In the genomic region with DNA sequence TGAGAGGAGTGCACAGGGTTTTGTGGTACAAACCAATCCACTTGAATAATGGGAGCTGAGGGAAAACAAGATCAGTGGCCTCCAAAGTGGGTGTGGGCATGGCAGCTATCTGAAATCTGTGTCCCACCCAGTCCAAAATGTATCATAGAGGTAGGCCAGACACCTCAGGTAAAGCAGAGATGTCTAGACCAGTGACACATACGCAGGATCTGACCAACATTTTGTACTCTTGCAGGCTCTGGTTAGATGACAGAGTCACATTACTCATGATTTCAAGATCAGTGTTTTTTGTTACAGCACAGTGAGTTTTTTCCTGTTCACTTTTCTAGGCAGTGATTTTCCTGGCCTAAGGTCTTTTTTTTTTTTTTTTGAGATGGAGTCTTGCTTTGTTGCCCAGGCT, we compare ENCODE assay signal across 11 cellular contexts.
DNase-seq lines count a peak whose midpoint lies in the region; ATAC-seq, FAIRE-seq and TF ChIP-seq lines count a peak whose summit lies in the region.
"Had no signal": no experiment of that assay in that cellular context is flagged by ENCODE, and none has a peak within 500 bp of the region (broad histone marks: within the 10 kb centered on the region; RNA-seq: fewer than 3 reads in every experiment).

No MANE protein-coding gene starts in this region.

- dilution Hi-C loops in keratinocyte (cut with MboI; ENCODE audit: extremely low pct_ligation_motif_present, low sequenced_read_pairs): no loop called here

- TF ChIP-seq CTCF in heart left ventricle (IDR thresholded peaks at IDR 0.05) (no peak), keratinocyte (optimal IDR thresholded peaks at IDR 0.05 in 1 of 3, IDR thresholded peaks at IDR 0.05 in 1 of 3, conservative IDR thresholded peaks at IDR 0.05 in 1 of 3; ENCODE audit: extremely low read depth in 1 of 3, insufficient read depth in 2 of 3, low read length in 3 of 3) (no peak), transverse colon (IDR thresholded peaks at IDR 0.05) (no peak)

- peaks cover 14% of the 10 kb centered on the region for H3K36me3 Mint-ChIP-seq in activated T-cell treated with anti-CD3 and anti-CD28 coated beads, Interleukin-2, amount 50 U/mL, for 4 hours (ENCODE audit: insufficient read depth)

- no peak overlapping the region for H2AFZ ChIP-seq in keratinocyte (ENCODE audit: control insufficient read depth, low read length)

- H4K20me1 ChIP-seq in keratinocyte (ENCODE audit: control insufficient read depth, extremely low read depth, insufficient read depth, low read length): no peaks in the 10 kb centered on the region

- H3K9me1 ChIP-seq in keratinocyte (ENCODE audit: control insufficient read depth, extremely low read depth, insufficient read depth, low read length): no peaks in the 10 kb centered on the region

- H3K36me3 ChIP-seq in heart left ventricle (peaks cover 0 to 21% (median 0%) of the 10 kb centered on the region in 9 donors), keratinocyte (ENCODE audit: control insufficient read depth in 2 of 2, extremely low read depth in 1 of 2, insufficient read depth in 2 of 2, low read length in 2 of 2) (no peaks in the 10 kb centered on the region), transverse colon (no peaks in the 10 kb centered on the region)

- H3K4me1 Mint-ChIP-seq in activated T-cell treated with anti-CD3 and anti-CD28 coated beads, Interleukin-2, amount 50 U/mL, for 4 hours (ENCODE audit: low read depth): peaks cover 14% of the 10 kb centered on the region

- intact Hi-C loops in heart left ventricle (cut with DNase I) (no loop called here), Right ventricle myocardium inferior (cut with DNase I) (no loop called here), transverse colon (cut with DNase I; ENCODE audit: low total_unique reads) (no loop called here)

- no peaks in the 10 kb centered on the region for H3K9me3 Mint-ChIP-seq in activated T-cell treated with anti-CD3 and anti-CD28 coated beads, Interleukin-2, amount 50 U/mL, for 4 hours

- in situ Hi-C loops in transverse colon (cut with MboI; ENCODE audit: low pct_ligation_motif_present in 1 of 4, low pct_unique_long_range_greater_than_20kb in 1 of 4, low sequenced_read_pairs in 3 of 4): no loop called here

- H3K27me3 ChIP-seq in heart left ventricle (no peaks in the 10 kb centered on the region), keratinocyte (ENCODE audit: control insufficient read depth, extremely low read depth, insufficient read depth, low read length) (no peaks in the 10 kb centered on the region), transverse colon (no peaks in the 10 kb centered on the region)
- H3K27me3 ChIP-seq: BLaER1 treated with 17β-estradiol and CSF1 and Interleukin-3, amounts not matched to agents 10 nM and 100 nM had no signal

- TF ChIP-seq POLR2A in heart left ventricle (IDR thresholded peaks at IDR 0.05) (no peak), transverse colon (IDR thresholded peaks at IDR 0.05) (no peak)

- peaks cover 0 to 10% (median 0%) of the 10 kb centered on the region in 12 donors for H3K9me3 ChIP-seq in heart left ventricle
- H3K9me3 ChIP-seq in keratinocyte (ENCODE audit: control insufficient read depth, low read depth, low read length): no peaks in the 10 kb centered on the region
- H3K9me3 ChIP-seq in transverse colon: no peaks in the 10 kb centered on the region

- H3K4me3 ChIP-seq in heart left ventricle (no peak overlapping the region), keratinocyte (ENCODE audit: control insufficient read depth in 2 of 3, extremely low read depth in 1 of 3, insufficient read depth in 2 of 3, low read depth in 1 of 3, low read length in 3 of 3) (no peak overlapping the region), transverse colon (no peak overlapping the region)
- H3K4me3 ChIP-seq: BLaER1 treated with 17β-estradiol and CSF1 and Interleukin-3, amounts not matched to agents 10 nM and 100 nM had no signal

- H3K4me2 ChIP-seq in keratinocyte (ENCODE audit: control insufficient read depth, extremely low read depth, insufficient read depth, low read depth, low read length): peak overlapping the region; percentile 79

- no peak for DNase-seq in heart left ventricle
- no peak for DNase-seq in Right ventricle myocardium inferior (ENCODE audit: missing footprints)
- no peak for DNase-seq in activated T-cell treated with anti-CD3 and anti-CD28 coated beads, Interleukin-2, amount 50 U/mL, for 4 hours
- DNase-seq in keratinocyte (ENCODE audit: low read depth, low spot score): peak; percentile 88
- no peak for DNase-seq in transverse colon
- no peak for DNase-seq in stimulated activated CD8-positive, alpha-beta memory T cell treated with anti-CD3 and anti-CD28 coated beads, Interleukin-4, amount 100 ng/mL, for 48 hours
- no peak for DNase-seq in CD1c-positive myeloid dendritic cell (ENCODE audit: extremely low spot score)
- DNase-seq: head of caudate nucleus, NCI-H69 had no signal

- FAIRE-seq in keratinocyte (lab: Jason Lieb, UNC): peak; percentile 69

- no peak for TF ChIP-seq EP300 in transverse colon (IDR thresholded peaks at IDR 0.05; ENCODE audit: low read depth)

- H3K79me2 ChIP-seq in keratinocyte (ENCODE audit: control insufficient read depth, insufficient read depth, low read length): no peaks in the 10 kb centered on the region

- H3K9ac ChIP-seq in keratinocyte (ENCODE audit: control insufficient read depth, extremely low read depth, insufficient read depth, low read length): peak overlapping the region; percentile 81
- H3K9ac ChIP-seq: BLaER1 treated with 17β-estradiol and CSF1 and Interleukin-3, amounts not matched to agents 10 nM and 100 nM had no signal

- peak overlapping the region in 1 of 12 donors; percentile 48 for H3K27ac ChIP-seq in heart left ventricle
- peak overlapping the region; percentile 100 for H3K27ac ChIP-seq in keratinocyte (ENCODE audit: control insufficient read depth, insufficient read depth, low read length)
- H3K27ac ChIP-seq in transverse colon: peak overlapping the region; percentile 76 to 85 (median 81)

- H3K4me1 ChIP-seq in heart left ventricle (peaks cover 0 to 9% (median 0%) of the 10 kb centered on the region in 12 donors), keratinocyte (ENCODE audit: control insufficient read depth, extremely low read depth, insufficient read depth, low read length) (peaks cover 39% of the 10 kb centered on the region), transverse colon (peaks cover 24 to 59% (median 41%) of the 10 kb centered on the region in 4 donors)

- WGBS in heart left ventricle, 4 donors: 95 to 100% (median 99%) methylated on average over 1 of the region's 1 CpG
- WGBS in transverse colon (ENCODE audit: low coverage in 1 of 2), 2 donors: 83 to 100% methylated on average over 1 of the region's 1 CpG

- ATAC-seq in heart left ventricle (peak in 3 of 4 donors; percentile 13 to 48 (median 15)), Right ventricle myocardium inferior (no peak), HG03135 (IDR thresholded peaks at IDR 0.05; ENCODE audit: unreplicated experiment) (no peak)
- ATAC-seq in activated T-cell treated with anti-CD3 and anti-CD28 coated beads, Interleukin-2, amount 50 U/mL, for 4 hours: peak; percentile 78 to 81

- H3K27me3 Mint-ChIP-seq in activated T-cell treated with anti-CD3 and anti-CD28 coated beads, Interleukin-2, amount 50 U/mL, for 4 hours (ENCODE audit: low read depth): no peaks in the 10 kb centered on the region

- no peak overlapping the region for H3K4me3 Mint-ChIP-seq in activated T-cell treated with anti-CD3 and anti-CD28 coated beads, Interleukin-2, amount 50 U/mL, for 4 hours

Comparison
In these comparisons a context has a peak if more than half of its experiments do, and no peak if none do; other contexts are left out.
1. ATAC-seq: peak in heart left ventricle (3 of 4) and activated T-cell treated with anti-CD3 and anti-CD28 coated beads, Interleukin-2, amount 50 U/mL, for 4 hours (2 of 2); none in Right ventricle myocardium inferior (single experiment) and HG03135 (single experiment).